24 cellular contexts compared by ENCODE assay signal in genomic region chr19:18122860-18123795, GRCh38. TPM values are rescaled to one million over a fixed set of nuclear protein-coding genes. Genes with fewer than 3 reads are reported as not detected.
A peak's percentile ranks its signal among the peaks of the same experiment; 100 is the strongest.
DNase-seq lines count a peak whose midpoint lies in the region; ATAC-seq and TF ChIP-seq lines count a peak whose summit lies in the region.
"Had no signal": no experiment of that assay in that cellular context is flagged by ENCODE, and none has a peak within 500 bp of the region (broad histone marks: within the 10 kb centered on the region; RNA-seq: fewer than 3 reads in every experiment).

No MANE protein-coding gene starts in this region.

- H3K9me3 ChIP-seq in CD4-positive, alpha-beta memory T cell (ENCODE audit: control insufficient read depth in 1 of 2, low read length in 2 of 2): no peaks in the 10 kb centered on the region
- no peaks in the 10 kb centered on the region for H3K9me3 ChIP-seq in T-helper 17 cell (ENCODE audit: control insufficient read depth, low read length, poor library complexity, severe bottlenecking)
- no peaks in the 10 kb centered on the region for H3K9me3 ChIP-seq in naive thymus-derived CD4-positive, alpha-beta T cell (ENCODE audit: control insufficient read depth in 2 of 3, low read length in 3 of 3)
- H3K9me3 ChIP-seq in OCI-LY7 (ENCODE audit: low read length): no peaks in the 10 kb centered on the region
- H3K9me3 ChIP-seq: SJSA1 had no signal

- H4K20me1 ChIP-seq in OCI-LY7 (ENCODE audit: insufficient read depth, low read length): 0 out of 2 replicates have a peak, but pooled peaks cover 3% of the 10 kb centered on the region

- CTCF ChIA-PET in CD4-positive, alpha-beta memory T cell (lab: Charles Lee; ENCODE audit: partially characterized antibody): interaction anchor here (0.5 to 1.8 kb wide), 4 partner anchors 10 to 205 kb away, joined by 3 to 9 read pairs (median 4); no protein-coding TSS in a partner anchor
- CTCF ChIA-PET in naive thymus-derived CD4-positive, alpha-beta T cell (lab: Charles Lee): interaction anchor here (1.9 kb wide), 1 partner anchor 10 kb away, joined by 5 read pairs; no protein-coding TSS in a partner anchor
- CTCF ChIA-PET in OCI-LY7 (lab: Charles Lee; ENCODE audit: unreplicated experiment): no interaction called here

- H3K4me3 Mint-ChIP-seq in CD4-positive, alpha-beta memory T cell: no peak overlapping the region
- H3K4me3 Mint-ChIP-seq in T-helper 17 cell (no peak overlapping the region), type B pancreatic cell (no peak overlapping the region), HFFc6 (no peak overlapping the region)
- H3K4me3 Mint-ChIP-seq in naive thymus-derived CD4-positive, alpha-beta T cell: peak overlapping the region in 1 of 10 donors; percentile 63
- H3K4me3 Mint-ChIP-seq: activated naive CD8-positive, alpha-beta T cell treated with anti-CD3 and anti-CD28 coated beads, Interleukin-2, amount 10 ng/mL, durations not matched to agents 7 days and 5 days had no signal

- H3K27ac Mint-ChIP-seq in CD4-positive, alpha-beta memory T cell: peak overlapping the region in 3 of 7 donors; percentile 52 to 78 (median 70)
- H3K27ac Mint-ChIP-seq in T-helper 17 cell: peak overlapping the region; percentile 99
- H3K27ac Mint-ChIP-seq in naive thymus-derived CD4-positive, alpha-beta T cell: peak overlapping the region in 6 of 9 donors; percentile 13 to 92 (median 63)
- H3K27ac Mint-ChIP-seq in type B pancreatic cell: no peak overlapping the region
- no peak overlapping the region for H3K27ac Mint-ChIP-seq in HFFc6
- H3K27ac Mint-ChIP-seq: activated naive CD8-positive, alpha-beta T cell treated with anti-CD3 and anti-CD28 coated beads, Interleukin-2, amount 10 ng/mL, durations not matched to agents 7 days and 5 days had no signal

- H3K27me3 ChIP-seq in CD4-positive, alpha-beta memory T cell (ENCODE audit: insufficient read depth, low read length): no peaks in the 10 kb centered on the region
- H3K27me3 ChIP-seq in naive thymus-derived CD4-positive, alpha-beta T cell (ENCODE audit: control insufficient read depth in 2 of 2, insufficient read depth in 2 of 2, low read length in 2 of 2): no peaks in the 10 kb centered on the region
- H3K27me3 ChIP-seq: SJSA1 had no signal

- H3K36me3 Mint-ChIP-seq in CD4-positive, alpha-beta memory T cell: peaks cover 13 to 44% of the 10 kb centered on the region in 2 donors
- H3K36me3 Mint-ChIP-seq in T-helper 17 cell (ENCODE audit: low read depth): peaks cover 5% of the 10 kb centered on the region
- H3K36me3 Mint-ChIP-seq in naive thymus-derived CD4-positive, alpha-beta T cell: peaks cover under 1 to 20% (median 4%) of the 10 kb centered on the region in 5 donors
- no peaks in the 10 kb centered on the region for H3K36me3 Mint-ChIP-seq in type B pancreatic cell
- H3K36me3 Mint-ChIP-seq in HFFc6 (ENCODE audit: low read depth): peaks cover 5% of the 10 kb centered on the region; the same call in 1 of the 2 replicates

- H3K27me3 Mint-ChIP-seq in CD4-positive, alpha-beta memory T cell: no peaks in the 10 kb centered on the region
- H3K27me3 Mint-ChIP-seq in T-helper 17 cell: no peaks in the 10 kb centered on the region
- H3K27me3 Mint-ChIP-seq in naive thymus-derived CD4-positive, alpha-beta T cell: no peaks in the 10 kb centered on the region
- no peaks in the 10 kb centered on the region for H3K27me3 Mint-ChIP-seq in type B pancreatic cell
- no peaks in the 10 kb centered on the region; the same call in 1 of the 2 replicates for H3K27me3 Mint-ChIP-seq in HFFc6 (ENCODE audit: insufficient read depth)
- H3K27me3 Mint-ChIP-seq: activated naive CD8-positive, alpha-beta T cell treated with anti-CD3 and anti-CD28 coated beads, Interleukin-2, amount 10 ng/mL, durations not matched to agents 7 days and 5 days had no signal

- no peak overlapping the region for H3K4me2 ChIP-seq in OCI-LY7 (ENCODE audit: low read length)

- DNase-seq in CD4-positive, alpha-beta memory T cell: no peak
- no peak for DNase-seq in T-helper 17 cell
- DNase-seq in naive thymus-derived CD4-positive, alpha-beta T cell: no peak
- DNase-seq in OCI-LY7 (ENCODE audit: low spot score): no peak
- no peak for DNase-seq in type B pancreatic cell (ENCODE audit: extremely low spot score, unreplicated experiment)
- DNase-seq in mucosa of gallbladder (ENCODE audit: low spot score): no peak
- no peak for DNase-seq in HFFc6
- DNase-seq: activated CD4-positive, alpha-beta T cell treated with anti-CD3 and anti-CD28 coated beads for 1 hour; activated CD8-positive, alpha-beta memory T cell treated with anti-CD3 and anti-CD28 coated beads, Interleukin-2, amount 50 U/mL, for 48 hours; activated naive CD8-positive, alpha-beta T cell treated with anti-CD3 and anti-CD28 coated beads, Interleukin-2, amount 10 ng/mL, durations not matched to agents 7 days and 5 days; AML-193; DMS 273 treated with DMSO at 0.1 percent for 48 hours; effector memory CD4-positive, alpha-beta T cell; GF-D8; midbrain; NCI-H1105; NCI-H748 treated with DMSO at 0.1 percent for 48 hours; PC-3; T-helper 9 cell had no signal

- peaks cover 46% of the 10 kb centered on the region for H3K36me3 ChIP-seq in CD4-positive, alpha-beta memory T cell (ENCODE audit: insufficient read depth, low read length)
- H3K36me3 ChIP-seq in naive thymus-derived CD4-positive, alpha-beta T cell (ENCODE audit: control insufficient read depth in 2 of 3, insufficient read depth in 3 of 3, low read length in 3 of 3): peaks cover 10 to 57% (median 13%) of the 10 kb centered on the region in 3 experiments
- peaks cover 70% of the 10 kb centered on the region for H3K36me3 ChIP-seq in OCI-LY7 (ENCODE audit: insufficient read depth, low read length)

- TF ChIP-seq CTCF in OCI-LY7 (conservative IDR thresholded peaks at IDR 0.05; ENCODE audit: low read length): no peak
- TF ChIP-seq CTCF in type B pancreatic cell (conservative IDR thresholded peaks at IDR 0.05): no peak
- TF ChIP-seq CTCF in HFFc6 (IDR thresholded peaks at IDR 0.05): no peak

- peaks cover 30% of the 10 kb centered on the region for H3K4me1 ChIP-seq in CD4-positive, alpha-beta memory T cell (ENCODE audit: insufficient read depth, low read length)
- H3K4me1 ChIP-seq in naive thymus-derived CD4-positive, alpha-beta T cell (ENCODE audit: control insufficient read depth in 2 of 2, insufficient read depth in 2 of 2, low read length in 2 of 2): peaks cover 17 to 21% of the 10 kb centered on the region in 2 donors
- peaks cover 23% of the 10 kb centered on the region for H3K4me1 ChIP-seq in OCI-LY7 (ENCODE audit: insufficient read depth, low read length, poor library complexity, severe bottlenecking)

- peak overlapping the region; percentile 3 for H3K27ac ChIP-seq in CD4-positive, alpha-beta memory T cell (ENCODE audit: low read depth, low read length)
- peak overlapping the region; percentile 78 for H3K27ac ChIP-seq in naive thymus-derived CD4-positive, alpha-beta T cell (ENCODE audit: low read depth, low read length)
- no peak overlapping the region for H3K27ac ChIP-seq in OCI-LY7 (ENCODE audit: low read depth, low read length, poor library complexity, severe bottlenecking)
- H3K27ac ChIP-seq: SJSA1 had no signal

- ATAC-seq in T-helper 17 cell (no peak), esophagus mucosa (peak; percentile 38)
- ATAC-seq in naive thymus-derived CD4-positive, alpha-beta T cell: no peak
- ATAC-seq: GM12878, HCT116, PC-3 had no signal

- H3K9me2 ChIP-seq in OCI-LY7 (ENCODE audit: insufficient read depth, low read length): no peaks in the 10 kb centered on the region

- BruUV-seq in OCI-LY7 (replicated peaks; lab: Mats Ljungman, UMichigan): no TSS peak

- peaks cover 24% of the 10 kb centered on the region; the same call in 1 of the 2 replicates for H3K79me2 ChIP-seq in OCI-LY7 (ENCODE audit: insufficient read depth, low read depth, low read length)

- no peak overlapping the region for H3K4me3 ChIP-seq in CD4-positive, alpha-beta memory T cell (ENCODE audit: low read length in 2 of 2)
- no peak overlapping the region for H3K4me3 ChIP-seq in naive thymus-derived CD4-positive, alpha-beta T cell (ENCODE audit: low read length)
- H3K4me3 ChIP-seq in OCI-LY7 (ENCODE audit: low read depth, low read length, poor library complexity, severe bottlenecking): no peak overlapping the region
- H3K4me3 ChIP-seq: GM12878, SJSA1 had no signal

- intact Hi-C loops in CD4-positive, alpha-beta memory T cell (cut with micrococcal nuclease): no loop called here
- intact Hi-C loops in naive thymus-derived CD4-positive, alpha-beta T cell (cut with micrococcal nuclease): no loop called here
- intact Hi-C loops in OCI-LY7 (cut with micrococcal nuclease; ENCODE audit: unreplicated experiment): no loop called here

- peaks cover 11 to 33% (median 18%) of the 10 kb centered on the region in 4 donors for H3K4me1 Mint-ChIP-seq in CD4-positive, alpha-beta memory T cell
- peaks cover 24% of the 10 kb centered on the region for H3K4me1 Mint-ChIP-seq in T-helper 17 cell
- H3K4me1 Mint-ChIP-seq in naive thymus-derived CD4-positive, alpha-beta T cell: peaks cover 15 to 29% (median 20%) of the 10 kb centered on the region in 7 donors
- H3K4me1 Mint-ChIP-seq in type B pancreatic cell (ENCODE audit: unreplicated experiment): peaks cover 17% of the 10 kb centered on the region
- H3K4me1 Mint-ChIP-seq in HFFc6 (ENCODE audit: low read depth): peaks cover 11% of the 10 kb centered on the region

- H2AFZ ChIP-seq in OCI-LY7 (ENCODE audit: low read length): no peak overlapping the region

- H3K9me3 Mint-ChIP-seq in CD4-positive, alpha-beta memory T cell: no peaks in the 10 kb centered on the region
- no peaks in the 10 kb centered on the region for H3K9me3 Mint-ChIP-seq in naive thymus-derived CD4-positive, alpha-beta T cell
- no peaks in the 10 kb centered on the region for H3K9me3 Mint-ChIP-seq in type B pancreatic cell
- H3K9me3 Mint-ChIP-seq in HFFc6: no peaks in the 10 kb centered on the region
- H3K9me3 Mint-ChIP-seq: activated naive CD8-positive, alpha-beta T cell treated with anti-CD3 and anti-CD28 coated beads, Interleukin-2, amount 10 ng/mL, durations not matched to agents 7 days and 5 days had no signal

- POLR2A ChIA-PET in CD4-positive, alpha-beta memory T cell (lab: Charles Lee; ENCODE audit: partially characterized antibody): interaction anchor here (8.4 kb wide), 1 partner anchor 29 kb away, joined by 85 read pairs; the partner anchor contains the start of gene PIK3R2
- POLR2A ChIA-PET in naive thymus-derived CD4-positive, alpha-beta T cell (lab: Charles Lee): interaction anchor here (0.6 to 1.1 kb wide), 6 partner anchors 9 to 29 kb away, joined by 3 to 6 read pairs (median 4); no protein-coding TSS in a partner anchor
- POLR2A ChIA-PET in OCI-LY7 (lab: Charles Lee): no interaction called here

RNA-seq across cellular contexts. Expression of gene MAST3, which starts 25.6 kb away (rescaled TPM):
- 10 to 100 TPM; 51.6 to 53.9 TPM for total RNA-seq in CD4-positive, alpha-beta memory T cell
- polyA plus RNA-seq in CD4-positive, alpha-beta memory T cell: 10 to 100 TPM in 1 of 2 donors, 1 to 10 TPM in 1; 4.3 to 16.7 TPM
- total RNA-seq in T-helper 17 cell (10 to 100 TPM; 38.2 to 50.8 TPM), esophagus mucosa (3.2 TPM), OCI-LY7 (2022) (31.0 and 31.4 TPM in 2 replicates), type B pancreatic cell (ENCODE audit: low replicate concordance) (11.0 and 14.1 TPM in 2 replicates), mucosa of gallbladder (24.5 TPM)
- total RNA-seq in naive thymus-derived CD4-positive, alpha-beta T cell: 10 to 100 TPM; 36.0 to 58.7 (median 50.6) TPM
- polyA plus RNA-seq in naive thymus-derived CD4-positive, alpha-beta T cell: 10 to 100 TPM; 10.2 to 20.3 TPM
- 14.3 and 14.8 TPM in 2 replicates for total RNA-seq in OCI-LY7 (2014; rRNA removed; shearing (Covaris generic))
- 10 to 100 TPM; 12.2 to 17.4 (median 13.2) TPM for total RNA-seq in HFFc6 (2021; fragmentation: NEBNext Ultra II Directional; extraction: Animal tissue kit (Norgen Biotek cat#: 25700))

RNA-seq across cellular contexts. Expression of gene PIK3R2, which starts 29.8 kb away (rescaled TPM):
- total RNA-seq in CD4-positive, alpha-beta memory T cell: 10 to 100 TPM; 18.1 to 23.0 TPM
- polyA plus RNA-seq in CD4-positive, alpha-beta memory T cell: 1 to 10 TPM; 1.5 to 6.6 TPM
- total RNA-seq in T-helper 17 cell: 1 to 10 TPM; 8.6 to 9.1 TPM
- total RNA-seq in esophagus mucosa: 35.6 TPM
- 10 to 100 TPM; 12.3 to 24.6 (median 16.4) TPM for total RNA-seq in naive thymus-derived CD4-positive, alpha-beta T cell
- 1 to 10 TPM; 2.2 to 5.1 TPM for polyA plus RNA-seq in naive thymus-derived CD4-positive, alpha-beta T cell
- 1.6 and 3.2 TPM in 2 replicates for total RNA-seq in OCI-LY7 (2014; rRNA removed; shearing (Covaris generic))
- 20.5 and 30.0 TPM in 2 replicates for total RNA-seq in OCI-LY7 (2022)
- 41.4 and 47.0 TPM in 2 replicates for total RNA-seq in type B pancreatic cell (ENCODE audit: low replicate concordance)
- total RNA-seq in mucosa of gallbladder: 74.2 TPM
- total RNA-seq in HFFc6 (2021; fragmentation: NEBNext Ultra II Directional; extraction: Animal tissue kit (Norgen Biotek cat#: 25700)): 10 to 100 TPM; 51.9 to 66.1 (median 56.0) TPM

RNA-seq across cellular contexts. Expression of gene IL12RB1, which starts 36.4 kb away (rescaled TPM):
- 10 to 100 TPM; 39.3 to 42.1 TPM for total RNA-seq in CD4-positive, alpha-beta memory T cell
- polyA plus RNA-seq in CD4-positive, alpha-beta memory T cell: 10 to 100 TPM; 35.0 to 55.1 TPM
- total RNA-seq in T-helper 17 cell: 10 to 100 TPM; 56.7 to 71.1 TPM
- 0.36 TPM for total RNA-seq in esophagus mucosa
- 100 to 1,000 TPM in 1 of 5 experiments, 10 to 100 TPM in 4; 17.7 to 110 (median 25.0) TPM for total RNA-seq in naive thymus-derived CD4-positive, alpha-beta T cell
- 10 to 100 TPM; 17.6 to 24.1 TPM for polyA plus RNA-seq in naive thymus-derived CD4-positive, alpha-beta T cell
- total RNA-seq in OCI-LY7 (2014; rRNA removed; shearing (Covaris generic)): 6.0 and 7.7 TPM in 2 replicates
- 26.0 and 41.7 TPM in 2 replicates for total RNA-seq in OCI-LY7 (2022)
- not detected in 2 replicates for total RNA-seq in type B pancreatic cell (ENCODE audit: low replicate concordance)
- total RNA-seq in mucosa of gallbladder: 3.1 TPM
- total RNA-seq in HFFc6 (2021; fragmentation: NEBNext Ultra II Directional; extraction: Animal tissue kit (Norgen Biotek cat#: 25700)): under 1 TPM in 1 of 6 experiments, not detected in 5; 0.10 TPM
- total RNA-seq: PC-3, renal cortical epithelial cell had no signal

RNA-seq across cellular contexts. Expression of gene IFI30, which starts 50.5 kb away (rescaled TPM):
- total RNA-seq in CD4-positive, alpha-beta memory T cell: 10 to 100 TPM; 48.3 to 56.9 TPM
- polyA plus RNA-seq in CD4-positive, alpha-beta memory T cell: 10 to 100 TPM in 1 of 2 donors, 1 to 10 TPM in 1; 6.3 to 16.7 TPM
- total RNA-seq in T-helper 17 cell (10 to 100 TPM; 10.1 to 25.8 TPM), esophagus mucosa (17.0 TPM), OCI-LY7 (2022) (117 and 170 TPM in 2 replicates), type B pancreatic cell (ENCODE audit: low replicate concordance) (20.2 and 22.8 TPM in 2 replicates), mucosa of gallbladder (44.7 TPM)
- total RNA-seq in naive thymus-derived CD4-positive, alpha-beta T cell: 100 to 1,000 TPM in 2 of 5 experiments, 10 to 100 TPM in 3; 51.3 to 514 (median 59.5) TPM
- 1 to 10 TPM; 6.7 to 7.6 TPM for polyA plus RNA-seq in naive thymus-derived CD4-positive, alpha-beta T cell
- total RNA-seq in OCI-LY7 (2014; rRNA removed; shearing (Covaris generic)): 141 and 195 TPM in 2 replicates
- 1 to 10 TPM; 4.9 to 9.0 (median 6.0) TPM for total RNA-seq in HFFc6 (2021; fragmentation: NEBNext Ultra II Directional; extraction: Animal tissue kit (Norgen Biotek cat#: 25700))

Comparison
In these comparisons a context has a peak if more than half of its experiments do, and no peak if none do; other contexts are left out.
1. H3K27ac Mint-ChIP-seq: peak in T-helper 17 cell (single experiment) and naive thymus-derived CD4-positive, alpha-beta T cell (6 of 9); none in type B pancreatic cell (single experiment) and HFFc6 (single experiment).